22 cellular contexts compared by ENCODE assay signal in the genomic region with DNA sequence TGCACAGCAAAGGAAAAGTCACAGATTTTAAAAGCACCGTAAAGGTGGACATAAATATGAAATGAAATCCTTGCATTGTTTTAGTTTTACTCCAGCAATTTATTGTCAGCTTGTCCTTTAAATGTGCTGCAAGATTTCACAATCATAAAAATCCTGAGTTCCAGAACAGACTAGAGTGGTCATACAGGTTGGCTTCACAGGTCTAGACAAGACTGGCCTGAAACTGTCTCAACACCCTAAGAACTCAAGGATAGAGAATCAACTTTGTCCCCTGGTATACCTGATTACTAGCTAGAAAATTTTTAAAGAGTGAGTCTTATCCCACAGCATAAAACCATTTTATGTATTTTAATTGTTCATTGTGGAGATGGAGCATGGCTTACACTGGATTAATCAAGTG.
DNase-seq lines count a peak whose midpoint lies in the region; ATAC-seq, FAIRE-seq and TF ChIP-seq lines count a peak whose summit lies in the region.
"Had no signal": no experiment of that assay in that cellular context is flagged by ENCODE, and none has a peak within 500 bp of the region (broad histone marks: within the 10 kb centered on the region; RNA-seq: fewer than 3 reads in every experiment).

No MANE protein-coding gene starts in this region.

- TF ChIP-seq POLR2A in breast epithelium (IDR thresholded peaks at IDR 0.05) (no peak), esophagus squamous epithelium (IDR thresholded peaks at IDR 0.05) (no peak), vagina (IDR thresholded peaks at IDR 0.05) (no peak)

- H3K9me3 Mint-ChIP-seq in MCF 10A (ENCODE audit: unreplicated experiment): no peaks in the 10 kb centered on the region
- H3K9me3 Mint-ChIP-seq: CD14-positive monocyte; CD4-positive, alpha-beta memory T cell; GM23338 had no signal

- no peak overlapping the region for H3K4me3 ChIP-seq in breast epithelium
- no peak overlapping the region for H3K4me3 ChIP-seq in bronchial epithelial cell (ENCODE audit: low read depth, low read length)
- no peak overlapping the region for H3K4me3 ChIP-seq in esophagus squamous epithelium
- H3K4me3 ChIP-seq in vagina: no peak overlapping the region
- H3K4me3 ChIP-seq in heart right ventricle: no peak overlapping the region
- H3K4me3 ChIP-seq: A549, BLaER1, GM23338 had no signal

- no peak for ATAC-seq in heart right ventricle
- ATAC-seq: A549, GM23338 had no signal

- H3K4me1 Mint-ChIP-seq in MCF 10A (ENCODE audit: insufficient read depth, unreplicated experiment): peaks cover 6% of the 10 kb centered on the region
- H3K4me1 Mint-ChIP-seq: CD14-positive monocyte; CD4-positive, alpha-beta memory T cell had no signal

- H3K4me1 ChIP-seq in breast epithelium (no peaks in the 10 kb centered on the region), esophagus squamous epithelium (peaks cover 0 to 49% (median 0%) of the 10 kb centered on the region in 3 donors), vagina (peaks cover 31% of the 10 kb centered on the region), heart right ventricle (peaks cover 0 to 7% (median 0%) of the 10 kb centered on the region in 9 donors)
- H3K4me1 ChIP-seq: A549, BLaER1 had no signal

- H3K27ac Mint-ChIP-seq in MCF 10A (ENCODE audit: low read depth, unreplicated experiment): no peak overlapping the region
- H3K27ac Mint-ChIP-seq: CD14-positive monocyte; CD4-positive, alpha-beta memory T cell; GM23338 had no signal

- CTCF ChIA-PET in MCF 10A (lab: Yijun Ruan, JAX): interaction anchor here (0.6 to 2.1 kb wide), 4 partner anchors 176 to 622 kb away, joined by 3 to 4 read pairs (median 3); no protein-coding TSS in a partner anchor

- no peak overlapping the region for H3K4me3 Mint-ChIP-seq in MCF 10A (ENCODE audit: unreplicated experiment)
- H3K4me3 Mint-ChIP-seq: CD14-positive monocyte; CD4-positive, alpha-beta memory T cell; GM23338 had no signal

- peak; percentile 28 for DNase-seq in MCF 10A (ENCODE audit: unreplicated experiment)
- DNase-seq in breast epithelium (ENCODE audit: low spot score in 2 of 2): no peak
- DNase-seq in bronchial epithelial cell (ENCODE audit: low read depth): peak; percentile 95
- DNase-seq in esophagus squamous epithelium (lab: John Stamatoyannopoulos, UW): no peak
- no peak for DNase-seq in NCI-H2227 treated with DMSO at 0.1 percent for 48 hours (lab: John Stamatoyannopoulos, UW)
- no peak for DNase-seq in vagina (ENCODE audit: extremely low spot score in 2 of 2)
- DNase-seq in heart right ventricle: no peak
- DNase-seq: AML-193; CD4-positive, alpha-beta memory T cell; DMS153; DMS79; GDM1; HCEC 1CT; IMR-90 had no signal

- POLR2A ChIA-PET in MCF 10A (lab: Yijun Ruan, JAX): interaction anchor here (1.4 to 1.8 kb wide), 3 partner anchors 12 to 622 kb away, joined by 4 to 5 read pairs (median 4); a partner anchor contains a TSS

- WGBS in esophagus squamous epithelium, 2 donors: 36 to 65% methylated on average over 1 of the region's 1 CpG
- 97% methylated on average over 1 of the region's 1 CpG for WGBS in heart right ventricle, 2 donors

- intact Hi-C loops in MCF 10A (cut with micrococcal nuclease): no loop called here
- intact Hi-C loops in breast epithelium (cut with DNase I; ENCODE audit: low total_unique reads): no loop called here
- intact Hi-C loops in esophagus squamous epithelium (cut with DNase I): no loop called here
- intact Hi-C loops in vagina (cut with DNase I): no loop called here
- intact Hi-C loops in heart right ventricle (cut with DNase I): no loop called here

- H3K36me3 ChIP-seq in breast epithelium: no peaks in the 10 kb centered on the region
- no peaks in the 10 kb centered on the region for H3K36me3 ChIP-seq in bronchial epithelial cell (ENCODE audit: control insufficient read depth, insufficient read depth, low read length)
- H3K36me3 ChIP-seq in esophagus squamous epithelium: no peaks in the 10 kb centered on the region
- no peaks in the 10 kb centered on the region for H3K36me3 ChIP-seq in vagina
- no peaks in the 10 kb centered on the region for H3K36me3 ChIP-seq in heart right ventricle
- H3K36me3 ChIP-seq: BLaER1 had no signal

- H3K27ac ChIP-seq in breast epithelium (no peak overlapping the region), esophagus squamous epithelium (peak overlapping the region in 3 of 4 donors; percentile 62 to 79 (median 74)), vagina (no peak overlapping the region), heart right ventricle (no peak overlapping the region)
- H3K27ac ChIP-seq: 22Rv1, A549, BLaER1 had no signal

- no peak for FAIRE-seq in bronchial epithelial cell (lab: Jason Lieb, UNC)
- FAIRE-seq: A549, GM12892, GM18507, H54 had no signal

- no peaks in the 10 kb centered on the region for H3K9me3 ChIP-seq in breast epithelium
- no peaks in the 10 kb centered on the region for H3K9me3 ChIP-seq in esophagus squamous epithelium
- no peaks in the 10 kb centered on the region for H3K9me3 ChIP-seq in vagina
- H3K9me3 ChIP-seq in heart right ventricle: no peaks in the 10 kb centered on the region
- H3K9me3 ChIP-seq: A549, BLaER1 had no signal

- no peak for TF ChIP-seq CTCF in MCF 10A (IDR thresholded peaks at IDR 0.05; ENCODE audit: unreplicated experiment)
- TF ChIP-seq CTCF in breast epithelium (IDR thresholded peaks at IDR 0.05): no peak
- TF ChIP-seq CTCF in bronchial epithelial cell (IDR thresholded peaks at IDR 0.05; ENCODE audit: insufficient read depth, low read length, severe bottlenecking): no peak
- TF ChIP-seq CTCF in esophagus squamous epithelium (IDR thresholded peaks at IDR 0.05): no peak
- no peak for TF ChIP-seq CTCF in vagina (IDR thresholded peaks at IDR 0.05)
- no peak for TF ChIP-seq CTCF in heart right ventricle (IDR thresholded peaks at IDR 0.05)

- no TSS peak for BruUV-seq in MCF 10A (replicated peaks; lab: Mats Ljungman, UMichigan)

- no peaks in the 10 kb centered on the region for H3K36me3 Mint-ChIP-seq in MCF 10A (ENCODE audit: insufficient read depth, unreplicated experiment)
- H3K36me3 Mint-ChIP-seq: CD14-positive monocyte; CD4-positive, alpha-beta memory T cell had no signal

- H3K27me3 Mint-ChIP-seq in MCF 10A (ENCODE audit: insufficient read depth, unreplicated experiment): no peaks in the 10 kb centered on the region

- H3K27me3 ChIP-seq in breast epithelium: no peaks in the 10 kb centered on the region
- H3K27me3 ChIP-seq in bronchial epithelial cell (ENCODE audit: control insufficient read depth, insufficient read depth, low read length): no peaks in the 10 kb centered on the region
- no peaks in the 10 kb centered on the region for H3K27me3 ChIP-seq in esophagus squamous epithelium
- H3K27me3 ChIP-seq in vagina: no peaks in the 10 kb centered on the region
- H3K27me3 ChIP-seq in heart right ventricle: no peaks in the 10 kb centered on the region
- H3K27me3 ChIP-seq: BLaER1 had no signal

Comparison
In these comparisons a context has a peak if more than half of its experiments do, and no peak if none do; other contexts are left out.
1. DNase-seq: peak in MCF 10A (single experiment) and bronchial epithelial cell (single experiment); none in breast epithelium (0 of 2), esophagus squamous epithelium (single experiment), NCI-H2227 treated with DMSO at 0.1 percent for 48 hours (single experiment), vagina (0 of 2) and heart right ventricle (0 of 2).
2. H3K27ac ChIP-seq: peak in esophagus squamous epithelium (3 of 4); none in breast epithelium (0 of 2), vagina (single experiment) and heart right ventricle (0 of 10).